In the genomic region with DNA sequence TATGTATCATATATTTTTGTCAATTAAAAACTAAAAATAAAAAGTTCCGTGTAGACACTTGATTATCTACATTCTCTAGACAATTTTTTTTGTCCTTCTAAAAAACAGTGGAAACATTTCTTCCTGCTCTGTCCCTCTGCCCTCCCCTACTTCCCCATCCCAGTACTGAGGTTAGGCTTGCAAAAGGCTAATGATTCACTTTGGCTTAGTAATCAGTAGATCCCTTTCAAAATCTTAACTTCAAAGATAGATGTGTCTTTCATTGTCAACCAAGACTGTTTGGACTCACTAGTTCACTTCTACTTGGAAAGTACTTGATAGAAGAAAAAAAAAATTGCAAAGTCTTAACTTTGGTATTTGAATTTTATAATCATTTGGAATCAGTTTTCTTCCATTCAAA, we compare ENCODE assay signal across 15 cellular contexts. TPM values are rescaled to one million over a fixed set of nuclear protein-coding genes. Genes with fewer than 3 reads are reported as not detected.
DNase-seq lines count a peak whose midpoint lies in the region; ATAC-seq and TF ChIP-seq lines count a peak whose summit lies in the region.
"Had no signal": no experiment of that assay in that cellular context is flagged by ENCODE, and none has a peak within 500 bp of the region (broad histone marks: within the 10 kb centered on the region; RNA-seq: fewer than 3 reads in every experiment).

No MANE protein-coding gene starts in this region.

- intact Hi-C loops in heart right ventricle (cut with DNase I), result no loop called here

- DNase-seq in AG10803 (ENCODE audit: low read depth) (peak; percentile 29), KBM-7 (peak; percentile 26), SIG-M5 (lab: John Stamatoyannopoulos, UW) (peak; percentile 17), fibroblast of gingiva (ENCODE audit: low read depth) (peak; percentile 11), hypothalamus (lab: John Stamatoyannopoulos, UW) (no peak), heart right ventricle (no peak)
- DNase-seq: activated CD4-positive, alpha-beta memory T cell treated with anti-CD3 and anti-CD28 coated beads for 36 hours; COR-L47; NCI-H1417 treated with DMSO at 0.1 percent for 48 hours; NCI-H510A; RPMI8226; stomach had no signal

- no peak overlapping the region for H3K27ac ChIP-seq in heart right ventricle
- H3K27ac ChIP-seq: stomach, vagina had no signal

- WGBS in heart right ventricle, 2 donors, result 32 to 59% methylated on average over 1 of the region's 1 CpG

- TF ChIP-seq CTCF in AG10803 (conservative IDR thresholded peaks at IDR 0.05; ENCODE audit: low read length) (no peak), heart right ventricle (IDR thresholded peaks at IDR 0.05) (no peak)

- no peak overlapping the region for H3K4me3 ChIP-seq in AG10803 (ENCODE audit: low read length)
- no peak overlapping the region for H3K4me3 ChIP-seq in heart right ventricle
- H3K4me3 ChIP-seq: stomach, vagina had no signal

- no peak for ATAC-seq in GM18520 (IDR thresholded peaks at IDR 0.05; ENCODE audit: unreplicated experiment)
- no peak for ATAC-seq in heart right ventricle
- no peak for ATAC-seq in HG03460 (IDR thresholded peaks at IDR 0.05; ENCODE audit: unreplicated experiment)

- H3K36me3 ChIP-seq in heart right ventricle, result no peaks in the 10 kb centered on the region
- H3K36me3 ChIP-seq: stomach, vagina had no signal

- no peaks in the 10 kb centered on the region for H3K9me3 ChIP-seq in heart right ventricle
- H3K9me3 ChIP-seq: stomach, vagina had no signal

- in situ Hi-C loops in KBM-7 (cut with MboI; ENCODE audit: low pct_unique_long_range_greater_than_20kb, low sequenced_read_pairs), result no loop called here

- peaks cover 0 to 77% (median 49%) of the 10 kb centered on the region in 9 donors for H3K4me1 ChIP-seq in heart right ventricle

- no peaks in the 10 kb centered on the region for H3K27me3 ChIP-seq in heart right ventricle
- H3K27me3 ChIP-seq: stomach, vagina had no signal

RNA-seq across cellular contexts. Expression of a gene that starts 3.8 kb away (rescaled TPM):
- total RNA-seq in heart right ventricle, result 100 to 1,000 TPM in 8 of 10 donors, 10 to 100 TPM in 2; 89.6 to 129 (median 107) TPM
- 10 to 100 TPM; 35.0 to 59.9 TPM for polyA plus RNA-seq in heart right ventricle

RNA-seq across cellular contexts. Expression of a gene that starts 4.3 kb away (rescaled TPM):
- total RNA-seq in heart right ventricle, result 10 to 100 TPM; 28.0 to 41.0 (median 31.9) TPM
- polyA plus RNA-seq in heart right ventricle, result 10 to 100 TPM; 10.9 to 11.4 TPM

Comparison
In these comparisons a context has a peak if more than half of its experiments do, and no peak if none do; other contexts are left out.
1. DNase-seq: peak in AG10803 (single experiment), KBM-7 (single experiment), SIG-M5 (single experiment) and fibroblast of gingiva (single experiment); none in hypothalamus (0 of 51) and heart right ventricle (0 of 2).